ENCODE assay signal across 1 cellular context in genomic region chr6:67880939-67881705, GRCh38.
A peak's percentile ranks its signal among the peaks of the same experiment; 100 is the strongest.
TF ChIP-seq lines count a peak whose summit lies in the region.

No MANE protein-coding gene starts in this region.

TF ChIP-seq in K562, 482 proteins besides CTCF, POLR2A, EP300 and RAD21 (continued from another document and continues in another):
- TF ChIP-seq ZNF184 (CRISPR knock-in tag; IDR thresholded peaks at IDR 0.05) (no peak), C11orf30 (IDR thresholded peaks at IDR 0.05; ENCODE audit: low read depth) (no peak), ZNF311 (CRISPR knock-in tag; IDR thresholded peaks at IDR 0.05) (peak; percentile 80; the same call in 1 of the 2 replicates), FIP1L1 (IDR thresholded peaks at IDR 0.05; ENCODE audit: low read depth, low read length, poor library complexity, severe bottlenecking) (peak; percentile 13), SPI1 (IDR thresholded peaks at IDR 0.05; ENCODE audit: borderline replicate concordance, low read depth, low read length) (peak; percentile 44; the same call in 1 of the 2 replicates), RBM17 (IDR thresholded peaks at IDR 0.05; ENCODE audit: borderline replicate concordance, low read depth, low read length) (no peak), ZFP1 (CRISPR knock-in tag; IDR thresholded peaks at IDR 0.05) (peak; percentile 41; the same call in 1 of the 2 replicates), SMARCE1 (IDR thresholded peaks at IDR 0.05) (0 out of 2 replicates have a peak, but pooled peaks have one; percentile 37), ZBED1 (IDR thresholded peaks at IDR 0.05) (no peak), L3MBTL2 (IDR thresholded peaks at IDR 0.05) (peak; percentile 50), RBM22 (IDR thresholded peaks at IDR 0.05; ENCODE audit: low read depth, low read length, poor library complexity, severe bottlenecking) (no peak), ZBTB7A (IDR thresholded peaks at IDR 0.05; ENCODE audit: borderline replicate concordance, control insufficient read depth, low read depth, low read length) (no peak), ZNF134 (CRISPR knock-in tag; conservative IDR thresholded peaks at IDR 0.05) (peak; percentile 47; the same call in 1 of the 2 replicates), FOS (IDR thresholded peaks at IDR 0.05; ENCODE audit: extremely low read depth, insufficient read length) (no peak), HEY1 (CRISPR knock-in tag; IDR thresholded peaks at IDR 0.05; ENCODE audit: borderline replicate concordance) (peak; percentile 52; the same call in 1 of the 2 replicates), SMAD3 (CRISPR knock-in tag; conservative IDR thresholded peaks at IDR 0.05) (0 out of 2 replicates have a peak, but pooled peaks have one; percentile 24), FOXJ3 (CRISPR knock-in tag; IDR thresholded peaks at IDR 0.05) (no peak), ZKSCAN8 (CRISPR knock-in tag; IDR thresholded peaks at IDR 0.05) (peak; percentile 60), CHAMP1 (IDR thresholded peaks at IDR 0.05) (no peak; the same call in 1 of the 2 replicates), ZNF143 (CRISPR knock-in tag; IDR thresholded peaks at IDR 0.05) (no peak), ZNF253 (CRISPR knock-in tag; conservative IDR thresholded peaks at IDR 0.05) (no peak), ZNF12 (CRISPR knock-in tag; IDR thresholded peaks at IDR 0.05) (no peak), RNF2 (IDR thresholded peaks at IDR 0.05) (peak; percentile 84), PCBP1 (IDR thresholded peaks at IDR 0.05; ENCODE audit: low read depth, low read length, poor library complexity, severe bottlenecking) (no peak), EWSR1 (IDR thresholded peaks at IDR 0.05; ENCODE audit: borderline replicate concordance, low read depth, partially characterized antibody) (no peak), YY1 (IDR thresholded peaks at IDR 0.05; ENCODE audit: borderline replicate concordance in 1 of 3, control insufficient read depth in 1 of 3, extremely low read depth in 1 of 3, insufficient read depth in 3 of 3, insufficient read length in 1 of 3, insufficient replicate concordance in 2 of 3, low read depth in 1 of 3, low read length in 2 of 3) (peak in 1 of 3 experiments; percentile 50), POLR2AphosphoS5 (IDR thresholded peaks at IDR 0.05; ENCODE audit: control insufficient read depth, insufficient read depth, low read depth, low read length) (peak; percentile 84), CTBP1 (IDR thresholded peaks at IDR 0.05; ENCODE audit: borderline replicate concordance) (no peak), CBX5 (IDR thresholded peaks at IDR 0.05; ENCODE audit: borderline replicate concordance, low read depth) (no peak), POLR2G (IDR thresholded peaks at IDR 0.05; ENCODE audit: low read depth, low read length) (no peak), POLR2H (tag; IDR thresholded peaks at IDR 0.05; ENCODE audit: low read depth) (peak; percentile 96), DDX20 (tag; IDR thresholded peaks at IDR 0.05; ENCODE audit: low read depth) (peak; percentile 26; the same call in 1 of the 2 replicates), RCOR1 (IDR thresholded peaks at IDR 0.05; ENCODE audit: borderline replicate concordance in 1 of 2, low read depth in 2 of 2, low read length in 2 of 2) (0 out of 4 replicates have a peak, but pooled peaks of 1 of the 2 experiments have one; percentile 4), NCOA1 (IDR thresholded peaks at IDR 0.05; ENCODE audit: low read depth) (0 out of 2 replicates have a peak, but pooled peaks have one; percentile 32), GTF2B (IDR thresholded peaks at IDR 0.05; ENCODE audit: extremely low read depth, insufficient read length) (no peak), BACH1 (tag; IDR thresholded peaks at IDR 0.05) (peak; percentile 47; the same call in 1 of the 2 replicates), SLC30A9 (CRISPR knock-in tag; IDR thresholded peaks at IDR 0.05) (no peak), NR2C1 (IDR thresholded peaks at IDR 0.05) (peak; percentile 66), NR2C1 (tag; IDR thresholded peaks at IDR 0.05) (peak; percentile 70), CREB3 (tag; conservative IDR thresholded peaks at IDR 0.05; ENCODE audit: low read depth) (0 out of 2 replicates have a peak, but pooled peaks have one; percentile 45), ZNF717 (CRISPR knock-in tag; IDR thresholded peaks at IDR 0.05) (0 out of 2 replicates have a peak, but pooled peaks have one; percentile 64), ZZZ3 (IDR thresholded peaks at IDR 0.05) (no peak), TCF3 (CRISPR knock-in tag; IDR thresholded peaks at IDR 0.05) (peak; percentile 68), POLR2B (IDR thresholded peaks at IDR 0.05; ENCODE audit: low read depth, partially characterized antibody) (peak; percentile 88), KLF1 (tag; IDR thresholded peaks at IDR 0.05) (0 out of 2 replicates have a peak, but pooled peaks have one; percentile 46), ZKSCAN1 (IDR thresholded peaks at IDR 0.05; ENCODE audit: low read depth, low read length) (no peak), DIDO1 (tag; IDR thresholded peaks at IDR 0.05; ENCODE audit: low read depth) (no peak), CHD1 (IDR thresholded peaks at IDR 0.05; ENCODE audit: low read length) (no peak), NFYB (IDR thresholded peaks at IDR 0.05; ENCODE audit: extremely low read depth, insufficient read length) (no peak), TEAD1 (CRISPR knock-in tag; IDR thresholded peaks at IDR 0.05) (peak in 1 of 2 experiments; percentile 21; a peak in 2 of 4 replicates), FOSL1 (tag; conservative IDR thresholded peaks at IDR 0.05) (peak; percentile 84)
- TF ChIP-seq, protein P1, sequence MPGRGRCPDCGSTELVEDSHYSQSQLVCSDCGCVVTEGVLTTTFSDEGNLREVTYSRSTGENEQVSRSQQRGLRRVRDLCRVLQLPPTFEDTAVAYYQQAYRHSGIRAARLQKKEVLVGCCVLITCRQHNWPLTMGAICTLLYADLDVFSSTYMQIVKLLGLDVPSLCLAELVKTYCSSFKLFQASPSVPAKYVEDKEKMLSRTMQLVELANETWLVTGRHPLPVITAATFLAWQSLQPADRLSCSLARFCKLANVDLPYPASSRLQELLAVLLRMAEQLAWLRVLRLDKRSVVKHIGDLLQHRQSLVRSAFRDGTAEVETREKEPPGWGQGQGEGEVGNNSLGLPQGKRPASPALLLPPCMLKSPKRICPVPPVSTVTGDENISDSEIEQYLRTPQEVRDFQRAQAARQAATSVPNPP (IDR thresholded peaks at IDR 0.05; ENCODE audit: borderline replicate concordance, insufficient read depth, insufficient read length): no peak
- TF ChIP-seq, protein P2, sequence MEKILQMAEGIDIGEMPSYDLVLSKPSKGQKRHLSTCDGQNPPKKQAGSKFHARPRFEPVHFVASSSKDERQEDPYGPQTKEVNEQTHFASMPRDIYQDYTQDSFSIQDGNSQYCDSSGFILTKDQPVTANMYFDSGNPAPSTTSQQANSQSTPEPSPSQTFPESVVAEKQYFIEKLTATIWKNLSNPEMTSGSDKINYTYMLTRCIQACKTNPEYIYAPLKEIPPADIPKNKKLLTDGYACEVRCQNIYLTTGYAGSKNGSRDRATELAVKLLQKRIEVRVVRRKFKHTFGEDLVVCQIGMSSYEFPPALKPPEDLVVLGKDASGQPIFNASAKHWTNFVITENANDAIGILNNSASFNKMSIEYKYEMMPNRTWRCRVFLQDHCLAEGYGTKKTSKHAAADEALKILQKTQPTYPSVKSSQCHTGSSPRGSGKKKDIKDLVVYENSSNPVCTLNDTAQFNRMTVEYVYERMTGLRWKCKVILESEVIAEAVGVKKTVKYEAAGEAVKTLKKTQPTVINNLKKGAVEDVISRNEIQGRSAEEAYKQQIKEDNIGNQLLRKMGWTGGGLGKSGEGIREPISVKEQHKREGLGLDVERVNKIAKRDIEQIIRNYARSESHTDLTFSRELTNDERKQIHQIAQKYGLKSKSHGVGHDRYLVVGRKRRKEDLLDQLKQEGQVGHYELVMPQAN (IDR thresholded peaks at IDR 0.05; ENCODE audit: borderline replicate concordance): no peak
- TF ChIP-seq, protein P3, sequence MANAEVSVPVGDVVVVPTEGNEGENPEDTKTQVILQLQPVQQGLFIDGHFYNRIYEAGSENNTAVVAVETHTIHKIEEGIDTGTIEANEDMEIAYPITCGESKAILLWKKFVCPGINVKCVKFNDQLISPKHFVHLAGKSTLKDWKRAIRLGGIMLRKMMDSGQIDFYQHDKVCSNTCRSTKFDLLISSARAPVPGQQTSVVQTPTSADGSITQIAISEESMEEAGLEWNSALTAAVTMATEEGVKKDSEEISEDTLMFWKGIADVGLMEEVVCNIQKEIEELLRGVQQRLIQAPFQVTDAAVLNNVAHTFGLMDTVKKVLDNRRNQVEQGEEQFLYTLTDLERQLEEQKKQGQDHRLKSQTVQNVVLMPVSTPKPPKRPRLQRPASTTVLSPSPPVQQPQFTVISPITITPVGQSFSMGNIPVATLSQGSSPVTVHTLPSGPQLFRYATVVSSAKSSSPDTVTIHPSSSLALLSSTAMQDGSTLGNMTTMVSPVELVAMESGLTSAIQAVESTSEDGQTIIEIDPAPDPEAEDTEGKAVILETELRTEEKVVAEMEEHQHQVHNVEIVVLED (CRISPR knock-in tag; IDR thresholded peaks at IDR 0.05): 0 out of 2 replicates have a peak, but pooled peaks have one; percentile 26
- TF ChIP-seq, protein P4, sequence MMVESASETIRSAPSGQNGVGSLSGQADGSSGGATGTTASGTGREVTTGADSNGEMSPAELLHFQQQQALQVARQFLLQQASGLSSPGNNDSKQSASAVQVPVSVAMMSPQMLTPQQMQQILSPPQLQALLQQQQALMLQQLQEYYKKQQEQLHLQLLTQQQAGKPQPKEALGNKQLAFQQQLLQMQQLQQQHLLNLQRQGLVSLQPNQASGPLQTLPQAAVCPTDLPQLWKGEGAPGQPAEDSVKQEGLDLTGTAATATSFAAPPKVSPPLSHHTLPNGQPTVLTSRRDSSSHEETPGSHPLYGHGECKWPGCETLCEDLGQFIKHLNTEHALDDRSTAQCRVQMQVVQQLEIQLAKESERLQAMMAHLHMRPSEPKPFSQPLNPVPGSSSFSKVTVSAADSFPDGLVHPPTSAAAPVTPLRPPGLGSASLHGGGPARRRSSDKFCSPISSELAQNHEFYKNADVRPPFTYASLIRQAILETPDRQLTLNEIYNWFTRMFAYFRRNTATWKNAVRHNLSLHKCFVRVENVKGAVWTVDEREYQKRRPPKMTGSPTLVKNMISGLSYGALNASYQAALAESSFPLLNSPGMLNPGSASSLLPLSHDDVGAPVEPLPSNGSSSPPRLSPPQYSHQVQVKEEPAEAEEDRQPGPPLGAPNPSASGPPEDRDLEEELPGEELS (CRISPR knock-in tag; IDR thresholded peaks at IDR 0.05; ENCODE audit: borderline replicate concordance): no peak
- TF ChIP-seq, protein P5, sequence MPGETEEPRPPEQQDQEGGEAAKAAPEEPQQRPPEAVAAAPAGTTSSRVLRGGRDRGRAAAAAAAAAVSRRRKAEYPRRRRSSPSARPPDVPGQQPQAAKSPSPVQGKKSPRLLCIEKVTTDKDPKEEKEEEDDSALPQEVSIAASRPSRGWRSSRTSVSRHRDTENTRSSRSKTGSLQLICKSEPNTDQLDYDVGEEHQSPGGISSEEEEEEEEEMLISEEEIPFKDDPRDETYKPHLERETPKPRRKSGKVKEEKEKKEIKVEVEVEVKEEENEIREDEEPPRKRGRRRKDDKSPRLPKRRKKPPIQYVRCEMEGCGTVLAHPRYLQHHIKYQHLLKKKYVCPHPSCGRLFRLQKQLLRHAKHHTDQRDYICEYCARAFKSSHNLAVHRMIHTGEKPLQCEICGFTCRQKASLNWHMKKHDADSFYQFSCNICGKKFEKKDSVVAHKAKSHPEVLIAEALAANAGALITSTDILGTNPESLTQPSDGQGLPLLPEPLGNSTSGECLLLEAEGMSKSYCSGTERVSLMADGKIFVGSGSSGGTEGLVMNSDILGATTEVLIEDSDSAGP (CRISPR knock-in tag; IDR thresholded peaks at IDR 0.05): no peak
- TF ChIP-seq, protein P6, sequence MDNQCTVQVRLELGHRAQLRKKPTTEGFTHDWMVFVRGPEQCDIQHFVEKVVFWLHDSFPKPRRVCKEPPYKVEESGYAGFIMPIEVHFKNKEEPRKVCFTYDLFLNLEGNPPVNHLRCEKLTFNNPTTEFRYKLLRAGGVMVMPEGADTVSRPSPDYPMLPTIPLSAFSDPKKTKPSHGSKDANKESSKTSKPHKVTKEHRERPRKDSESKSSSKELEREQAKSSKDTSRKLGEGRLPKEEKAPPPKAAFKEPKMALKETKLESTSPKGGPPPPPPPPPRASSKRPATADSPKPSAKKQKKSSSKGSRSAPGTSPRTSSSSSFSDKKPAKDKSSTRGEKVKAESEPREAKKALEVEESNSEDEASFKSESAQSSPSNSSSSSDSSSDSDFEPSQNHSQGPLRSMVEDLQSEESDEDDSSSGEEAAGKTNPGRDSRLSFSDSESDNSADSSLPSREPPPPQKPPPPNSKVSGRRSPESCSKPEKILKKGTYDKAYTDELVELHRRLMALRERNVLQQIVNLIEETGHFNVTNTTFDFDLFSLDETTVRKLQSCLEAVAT (IDR thresholded peaks at IDR 0.05): peak; percentile 90 to 94
